2 cellular contexts compared by ENCODE assay signal in genomic region chr3:127637546-127637945, GRCh38.
TF ChIP-seq lines count a peak whose summit lies in the region.

No MANE protein-coding gene starts in this region.

TF ChIP-seq in A549, 52 proteins besides CTCF, POLR2A, EP300 and RAD21:
- TF ChIP-seq HOXA7 (CRISPR knock-in tag; IDR thresholded peaks at IDR 0.05) (no peak), REST (IDR thresholded peaks at IDR 0.05) (no peak), KDM1A (IDR thresholded peaks at IDR 0.05; ENCODE audit: low read depth) (no peak), EHMT2 (IDR thresholded peaks at IDR 0.05; ENCODE audit: low read depth) (no peak), PBX3 (IDR thresholded peaks at IDR 0.05) (no peak), E2F6 (IDR thresholded peaks at IDR 0.05; ENCODE audit: borderline replicate concordance, low read depth) (no peak), MAX (IDR thresholded peaks at IDR 0.05) (no peak), JUNB (IDR thresholded peaks at IDR 0.05) (no peak), ZFP36 (IDR thresholded peaks at IDR 0.05; ENCODE audit: borderline replicate concordance, partially characterized antibody) (no peak), HMGXB4 (CRISPR knock-in tag; IDR thresholded peaks at IDR 0.05; ENCODE audit: borderline replicate concordance) (no peak), HDAC2 (IDR thresholded peaks at IDR 0.05) (no peak), ZSCAN20 (CRISPR knock-in tag; IDR thresholded peaks at IDR 0.05) (no peak), NFE2L2 (conservative IDR thresholded peaks at IDR 0.05; ENCODE audit: low read length) (no peak)

TF ChIP-seq in GM12878, 131 proteins besides CTCF, POLR2A, EP300 and RAD21:
- TF ChIP-seq ZBTB33 (IDR thresholded peaks at IDR 0.05) (no peak), SP1 (IDR thresholded peaks at IDR 0.05; ENCODE audit: low read depth, low read length) (no peak), NBN (IDR thresholded peaks at IDR 0.05) (no peak), IKZF1 (conservative IDR thresholded peaks at IDR 0.05) (no peak), USF1 (IDR thresholded peaks at IDR 0.05; ENCODE audit: borderline replicate concordance, extremely low read length, insufficient read depth, low read depth, low read length) (no peak), CBFB (IDR thresholded peaks at IDR 0.05; ENCODE audit: low read depth) (no peak), IRF4 (IDR thresholded peaks at IDR 0.05; ENCODE audit: low read depth, low read length) (no peak), KAT2A (conservative IDR thresholded peaks at IDR 0.05; ENCODE audit: control insufficient read depth, low read depth, low read length) (no peak), TBL1XR1 (IDR thresholded peaks at IDR 0.05; ENCODE audit: low read depth, low read length) (no peak), JUND (IDR thresholded peaks at IDR 0.05; ENCODE audit: low read depth, low read length) (no peak), PML (IDR thresholded peaks at IDR 0.05; ENCODE audit: low read length) (no peak), REST (IDR thresholded peaks at IDR 0.05; ENCODE audit: low read depth, low read length) (no peak), HDGF (IDR thresholded peaks at IDR 0.05) (no peak), SMAD1 (IDR thresholded peaks at IDR 0.05; ENCODE audit: low read depth, partially characterized antibody) (no peak), IRF3 (IDR thresholded peaks at IDR 0.05) (no peak), EGR1 (IDR thresholded peaks at IDR 0.05; ENCODE audit: borderline replicate concordance in 1 of 2, low read depth in 2 of 2, low read length in 2 of 2) (no peak), WRNIP1 (IDR thresholded peaks at IDR 0.05; ENCODE audit: borderline replicate concordance, low read depth, low read length) (no peak), RUNX3 (IDR thresholded peaks at IDR 0.05; ENCODE audit: low read length) (no peak), BCL11A (IDR thresholded peaks at IDR 0.05; ENCODE audit: low read depth, low read length) (no peak), MLLT1 (IDR thresholded peaks at IDR 0.05) (no peak)
